ENCODE assay signal across 18 cellular contexts in the genomic region with DNA sequence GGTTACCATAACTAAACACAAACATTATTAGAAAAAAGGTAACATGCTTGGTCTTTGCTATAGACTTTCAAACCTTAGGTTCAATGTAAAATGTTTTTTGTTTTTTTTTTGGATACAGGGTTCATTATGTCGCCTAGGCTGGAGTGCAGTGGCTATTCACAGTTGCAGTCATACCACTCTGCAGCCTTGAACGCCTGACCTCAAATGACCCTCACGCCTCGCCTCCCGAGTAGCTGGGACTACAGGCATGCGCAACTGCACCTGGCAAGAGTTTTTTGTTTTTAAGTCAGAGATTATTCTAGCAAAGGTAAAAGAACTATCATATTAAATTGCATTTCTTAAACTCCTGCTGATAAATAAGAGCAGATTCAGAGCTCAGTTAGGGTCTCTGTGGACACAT. TPM values are rescaled to one million over a fixed set of nuclear protein-coding genes. Genes with fewer than 3 reads are reported as not detected.
DNase-seq lines count a peak whose midpoint lies in the region; ATAC-seq, FAIRE-seq and TF ChIP-seq lines count a peak whose summit lies in the region.
"Had no signal": no experiment of that assay in that cellular context is flagged by ENCODE, and none has a peak within 500 bp of the region (broad histone marks: within the 10 kb centered on the region; RNA-seq: fewer than 3 reads in every experiment).

No MANE protein-coding gene starts in this region.

- H3K36me3 Mint-ChIP-seq in neural progenitor cell, result peaks cover 6% of the 10 kb centered on the region
- H3K36me3 Mint-ChIP-seq: CD4-positive, alpha-beta memory T cell had no signal

- FAIRE-seq in RCC 7860 (lab: Jason Lieb, UNC), result no peak

- H3K4me3 Mint-ChIP-seq in neural progenitor cell, result no peak overlapping the region
- H3K4me3 Mint-ChIP-seq: CD4-positive, alpha-beta memory T cell had no signal

- H3K9ac ChIP-seq in neural progenitor cell, result no peak overlapping the region
- H3K9ac ChIP-seq in MM.1S (ENCODE audit: low read length), result no peak overlapping the region

- H3K4me1 Mint-ChIP-seq in neural progenitor cell, result peaks cover 14% of the 10 kb centered on the region

- H2AFZ ChIP-seq in neural progenitor cell (replicated peaks) (no peak overlapping the region), MM.1S (ENCODE audit: low read length) (no peak overlapping the region)

- H3K79me2 ChIP-seq in neural progenitor cell (ENCODE audit: low read depth) (peaks cover 95% of the 10 kb centered on the region), MM.1S (ENCODE audit: low read length) (no peaks in the 10 kb centered on the region)

- peaks cover 2% of the 10 kb centered on the region for H3K9me3 Mint-ChIP-seq in neural progenitor cell
- H3K9me3 Mint-ChIP-seq: CD4-positive, alpha-beta memory T cell had no signal

- H3K4me1 ChIP-seq in left lung (no peaks in the 10 kb centered on the region), neural progenitor cell (peaks cover 10% of the 10 kb centered on the region), MM.1S (ENCODE audit: low read length) (no peaks in the 10 kb centered on the region)

- no peaks in the 10 kb centered on the region for H3K9me2 ChIP-seq in MM.1S (replicated peaks; ENCODE audit: insufficient read depth, low read length)

- H3K27ac Mint-ChIP-seq in neural progenitor cell, result no peak overlapping the region
- H3K27ac Mint-ChIP-seq: CD4-positive, alpha-beta memory T cell had no signal

- H3K27me3 ChIP-seq in left lung (no peaks in the 10 kb centered on the region), neural progenitor cell (no peaks in the 10 kb centered on the region), MM.1S (replicated peaks; ENCODE audit: insufficient read depth, low read length) (no peaks in the 10 kb centered on the region)

- no peaks in the 10 kb centered on the region for H3K9me3 ChIP-seq in left lung
- H3K9me3 ChIP-seq in neural progenitor cell (ENCODE audit: low read depth), result no peaks in the 10 kb centered on the region
- H3K9me3 ChIP-seq in MM.1S (replicated peaks; ENCODE audit: insufficient read depth, low read length), result no peaks in the 10 kb centered on the region
- H3K9me3 ChIP-seq: HAP-1 had no signal

- peaks cover 6% of the 10 kb centered on the region for H3K27me3 Mint-ChIP-seq in neural progenitor cell (ENCODE audit: insufficient read depth, low read depth)

- H3K4me3 ChIP-seq in left lung, result no peak overlapping the region
- no peak overlapping the region for H3K4me3 ChIP-seq in neural progenitor cell
- no peak overlapping the region for H3K4me3 ChIP-seq in MM.1S (ENCODE audit: low read length)
- H3K4me3 ChIP-seq: HAP-1 had no signal

- H3K27ac ChIP-seq in left lung, result no peak overlapping the region
- H3K27ac ChIP-seq in neural progenitor cell, result no peak overlapping the region
- H3K27ac ChIP-seq in MM.1S (ENCODE audit: low read length), result no peak overlapping the region
- H3K27ac ChIP-seq: RWPE1 had no signal

- H3F3A ChIP-seq in neural progenitor cell (ENCODE audit: low read depth) (no peaks in the 10 kb centered on the region), MM.1S (ENCODE audit: insufficient read depth, low read length) (no peaks in the 10 kb centered on the region)

- H4K20me1 ChIP-seq in neural progenitor cell (ENCODE audit: low read depth), result peaks cover 70% of the 10 kb centered on the region
- no peaks in the 10 kb centered on the region for H4K20me1 ChIP-seq in MM.1S (ENCODE audit: insufficient read depth, low read length)

- H3K36me3 ChIP-seq in left lung (no peaks in the 10 kb centered on the region), neural progenitor cell (no peaks in the 10 kb centered on the region), MM.1S (replicated peaks; ENCODE audit: insufficient read depth, low read length) (no peaks in the 10 kb centered on the region)
- H3K36me3 ChIP-seq: HAP-1 had no signal

- TF ChIP-seq CTCF in left lung (IDR thresholded peaks at IDR 0.05) (no peak), neural progenitor cell (IDR thresholded peaks at IDR 0.05) (no peak), MM.1S (IDR thresholded peaks at IDR 0.05; ENCODE audit: low read length) (no peak)

- ATAC-seq in Right ventricle myocardium superior (ENCODE audit: poor library complexity) (peak; percentile 89), left lung (peak; percentile 78)

- peak overlapping the region; percentile 0 for H3K4me2 ChIP-seq in neural progenitor cell
- H3K4me2 ChIP-seq in MM.1S (ENCODE audit: low read depth, low read length), result no peak overlapping the region

- intact Hi-C loops in Right ventricle myocardium superior (cut with DNase I) (no loop called here), cardiac septum (cut with DNase I) (no loop called here), left lung (cut with DNase I) (no loop called here)

- DNase-seq in Right ventricle myocardium superior (peak; percentile 55), cardiac septum (ENCODE audit: low spot score) (no peak), left lung (peak in 1 of 2 donors; percentile 34), neural progenitor cell (ENCODE audit: low spot score) (no peak), MM.1S (no peak), NCI-H748 (lab: John Stamatoyannopoulos, UW; ENCODE audit: unreplicated experiment) (no peak), RCC 7860 (ENCODE audit: low spot score) (no peak)
- DNase-seq in central memory CD4-positive, alpha-beta T cell, result no peak
- DNase-seq: 8988T; Calu3; CD4-positive, alpha-beta memory T cell; DMS79; IMR-90; NCI-H187 treated with DMSO at 0.1 percent for 48 hours; NCI-H526 treated with DMSO at 0.1 percent for 48 hours had no signal

RNA-seq across cellular contexts. Expression of a gene that starts 55.1 kb away (rescaled TPM):
- total RNA-seq in Right ventricle myocardium superior (not detected), cardiac septum (not detected), left lung (under 1 TPM in 1 of 2 donors, not detected in 1; 0.26 TPM), neural progenitor cell (ENCODE audit: low replicate concordance) (1.0 and 3.3 TPM in 2 replicates)
- total RNA-seq: Calu3; CD4-positive, alpha-beta memory T cell; IMR-90; LHCN-M2 had no signal
